8 cellular contexts compared by ENCODE assay signal in genomic region chr17:17590883-17591407, GRCh38. TPM values are rescaled to one million over a fixed set of nuclear protein-coding genes. Genes with fewer than 3 reads are reported as not detected.
A peak's percentile ranks its signal among the peaks of the same experiment; 100 is the strongest.
DNase-seq lines count a peak whose midpoint lies in the region; ATAC-seq and TF ChIP-seq lines count a peak whose summit lies in the region.

No MANE protein-coding gene starts in this region.

- H3K27me3 ChIP-seq in left ventricle myocardium inferior (ENCODE audit: low read depth) (no peaks in the 10 kb centered on the region), left lung (no peaks in the 10 kb centered on the region), tibial artery (no peaks in the 10 kb centered on the region)

- TF ChIP-seq CTCF in left ventricle myocardium inferior (IDR thresholded peaks at IDR 0.05; ENCODE audit: borderline replicate concordance) (no peak), left lung (IDR thresholded peaks at IDR 0.05) (no peak), tibial artery (IDR thresholded peaks at IDR 0.05) (no peak)

- H3K9me3 ChIP-seq in left ventricle myocardium inferior (replicated peaks) = no peaks in the 10 kb centered on the region
- H3K9me3 ChIP-seq in left lung = no peaks in the 10 kb centered on the region
- H3K9me3 ChIP-seq in tibial artery = no peaks in the 10 kb centered on the region

- no peaks in the 10 kb centered on the region for H3K27me3 Mint-ChIP-seq in activated T-helper 2 cell treated with anti-CD3 and anti-CD28 coated beads, Interferon-gamma antibody, Interleukin-2, Interleukin-4, amounts not matched to agents 10 μg/mL and 5 μg/mL and 100 μg/mL, durations not matched to agents 14 hours and 24 hours and 36 hours (ENCODE audit: low read depth)

- DNase-seq in left ventricle myocardium inferior (no peak), left ventricle myocardium superior (no peak), left lung (peak in 1 of 2 donors; percentile 58), tibial artery (no peak), NCI-H1436 treated with DMSO at 0.1 percent for 48 hours (lab: John Stamatoyannopoulos, UW) (no peak), HuH-7 (ENCODE audit: low spot score) (no peak)
- DNase-seq in activated T-helper 2 cell treated with anti-CD3 and anti-CD28 coated beads, Interferon-gamma antibody, Interleukin-2, Interleukin-4, amounts not matched to agents 10 μg/mL and 5 μg/mL and 100 μg/mL, durations not matched to agents 14 hours and 24 hours and 36 hours (ENCODE audit: low spot score) = no peak
- DNase-seq in stimulated activated CD4-positive, alpha-beta T cell treated with anti-CD3 and anti-CD28 coated beads, Interleukin-4, amount 100 ng/mL, for 1 hour = no peak

- peak overlapping the region; percentile 96 for H3K27ac Mint-ChIP-seq in activated T-helper 2 cell treated with anti-CD3 and anti-CD28 coated beads, Interferon-gamma antibody, Interleukin-2, Interleukin-4, amounts not matched to agents 10 μg/mL and 5 μg/mL and 100 μg/mL, durations not matched to agents 14 hours and 24 hours and 36 hours

- peaks cover 12% of the 10 kb centered on the region for H3K4me1 Mint-ChIP-seq in activated T-helper 2 cell treated with anti-CD3 and anti-CD28 coated beads, Interferon-gamma antibody, Interleukin-2, Interleukin-4, amounts not matched to agents 10 μg/mL and 5 μg/mL and 100 μg/mL, durations not matched to agents 14 hours and 24 hours and 36 hours (ENCODE audit: low read depth)

- ATAC-seq in left ventricle myocardium superior (no peak), left lung (no peak)

- intact Hi-C loops in left ventricle myocardium inferior (cut with micrococcal nuclease) = no loop called here
- intact Hi-C loops in left ventricle myocardium superior (cut with micrococcal nuclease) = no loop called here
- intact Hi-C loops in activated T-helper 2 cell treated with anti-CD3 and anti-CD28 coated beads, Interferon-gamma antibody, Interleukin-2, Interleukin-4, amounts not matched to agents 10 μg/mL and 5 μg/mL and 100 μg/mL, durations not matched to agents 14 hours and 24 hours and 36 hours (cut with micrococcal nuclease) = loop anchor here (1.0 to 5.0 kb wide), 7 partner anchors 95 to 591 kb away; partner anchors contain the start of genes ALKBH5, ATPAF2, DRC3 and GID4
- intact Hi-C loops in left lung (cut with DNase I) = no loop called here
- intact Hi-C loops in tibial artery (cut with DNase I; ENCODE audit: low total_unique reads) = loop anchor here (5.0 to 10.0 kb wide), 2 partner anchors 94 to 284 kb away; partner anchors contain the start of gene RASD1

- H3K4me3 ChIP-seq in left ventricle myocardium inferior = peak overlapping the region; percentile 98
- H3K4me3 ChIP-seq in left lung = peak overlapping the region; percentile 72
- H3K4me3 ChIP-seq in tibial artery = peak overlapping the region; percentile 62 to 69

- no peaks in the 10 kb centered on the region for H3K36me3 Mint-ChIP-seq in activated T-helper 2 cell treated with anti-CD3 and anti-CD28 coated beads, Interferon-gamma antibody, Interleukin-2, Interleukin-4, amounts not matched to agents 10 μg/mL and 5 μg/mL and 100 μg/mL, durations not matched to agents 14 hours and 24 hours and 36 hours (ENCODE audit: low read depth)

- H3K4me1 ChIP-seq in left ventricle myocardium inferior (peaks cover 34% of the 10 kb centered on the region), left lung (peaks cover 15 to 25% of the 10 kb centered on the region in 2 donors), tibial artery (peaks cover 0 to 27% (median 20%) of the 10 kb centered on the region in 4 donors)

- peak overlapping the region; percentile 96 for H3K4me3 Mint-ChIP-seq in activated T-helper 2 cell treated with anti-CD3 and anti-CD28 coated beads, Interferon-gamma antibody, Interleukin-2, Interleukin-4, amounts not matched to agents 10 μg/mL and 5 μg/mL and 100 μg/mL, durations not matched to agents 14 hours and 24 hours and 36 hours (ENCODE audit: low read depth)

- peak overlapping the region; percentile 90 for H3K27ac ChIP-seq in left ventricle myocardium inferior (replicated peaks)
- peak overlapping the region; percentile 85 to 87 for H3K27ac ChIP-seq in left lung
- peak overlapping the region; percentile 75 to 81 for H3K27ac ChIP-seq in tibial artery

- H3K36me3 ChIP-seq in left ventricle myocardium inferior (no peaks in the 10 kb centered on the region), left lung (no peaks in the 10 kb centered on the region), tibial artery (no peaks in the 10 kb centered on the region)

- H3K9me3 Mint-ChIP-seq in activated T-helper 2 cell treated with anti-CD3 and anti-CD28 coated beads, Interferon-gamma antibody, Interleukin-2, Interleukin-4, amounts not matched to agents 10 μg/mL and 5 μg/mL and 100 μg/mL, durations not matched to agents 14 hours and 24 hours and 36 hours = no peaks in the 10 kb centered on the region

RNA-seq across cellular contexts. Expression of gene PEMT, which starts 0.6 kb away (rescaled TPM):
- 18.8 TPM for total RNA-seq in left ventricle myocardium inferior
- 17.9 TPM for total RNA-seq in left ventricle myocardium superior
- total RNA-seq in activated T-helper 2 cell treated with anti-CD3 and anti-CD28 coated beads, Interferon-gamma antibody, Interleukin-2, Interleukin-4, amounts not matched to agents 10 μg/mL and 5 μg/mL and 100 μg/mL, durations not matched to agents 14 hours and 24 hours and 36 hours = 37.4 and 39.2 TPM in 2 replicates
- total RNA-seq in left lung = 10 to 100 TPM; 25.2 to 38.7 TPM

Comparison
In these comparisons a context has a peak if more than half of its experiments do, and no peak if none do; other contexts are left out.
1. intact Hi-C loops: an anchor here in activated T-helper 2 cell treated with anti-CD3 and anti-CD28 coated beads, Interferon-gamma antibody, Interleukin-2, Interleukin-4, amounts not matched to agents 10 μg/mL and 5 μg/mL and 100 μg/mL, durations not matched to agents 14 hours and 24 hours and 36 hours (1.0 to 5.0 kb wide) and tibial artery (5.0 to 10.0 kb wide); none called in left ventricle myocardium inferior, left ventricle myocardium superior and left lung.